ENCODE assay signal across 1 cellular context in the genomic region with DNA sequence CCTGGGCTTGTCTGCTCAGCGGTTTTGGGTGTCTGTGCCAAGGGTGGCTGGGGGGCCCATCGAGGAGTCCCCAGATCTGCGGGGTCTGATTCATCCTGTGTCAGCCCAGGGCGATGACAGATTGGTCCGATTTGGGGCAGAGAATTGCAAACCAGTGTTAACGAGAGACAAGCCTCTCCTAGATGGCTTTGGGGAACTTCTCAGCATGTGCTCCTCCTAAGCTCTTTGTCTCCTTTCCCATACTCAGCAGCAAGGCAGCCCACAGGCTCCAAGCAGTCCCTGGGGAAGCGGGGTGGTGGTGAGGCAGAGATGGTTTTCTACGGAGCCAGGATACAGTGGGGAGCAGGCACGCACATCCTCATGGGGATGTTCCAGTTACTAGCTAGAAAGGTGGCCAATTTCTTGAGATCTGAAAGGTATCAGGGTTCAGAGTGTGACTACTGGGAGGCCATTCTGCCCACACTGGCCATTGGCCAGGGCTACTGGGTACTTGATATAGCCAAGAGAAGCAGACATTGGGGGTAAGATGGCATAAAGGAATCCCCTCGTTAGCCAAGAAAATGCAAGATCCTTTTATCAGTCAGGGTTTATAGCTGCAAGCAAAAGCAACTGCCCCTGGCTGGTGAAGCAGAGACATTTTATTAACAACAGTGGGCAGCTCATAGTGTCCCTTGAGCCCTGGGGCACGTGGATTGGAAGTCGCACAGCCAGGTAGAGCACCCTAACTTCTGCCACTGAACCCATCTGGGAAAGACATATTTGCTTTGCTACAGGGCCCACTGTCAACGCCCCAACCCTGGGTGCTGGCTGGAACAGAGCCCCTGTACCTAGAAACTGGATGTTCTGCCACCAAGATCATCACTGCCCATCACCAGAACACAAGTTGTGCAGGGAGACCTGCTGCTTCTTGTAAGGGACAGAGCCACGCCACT.
TF ChIP-seq lines count a peak whose summit lies in the region.

No MANE protein-coding gene starts in this region.

TF ChIP-seq in IMR-90, 13 proteins besides CTCF, POLR2A, EP300 and RAD21:
- TF ChIP-seq, protein P1, sequence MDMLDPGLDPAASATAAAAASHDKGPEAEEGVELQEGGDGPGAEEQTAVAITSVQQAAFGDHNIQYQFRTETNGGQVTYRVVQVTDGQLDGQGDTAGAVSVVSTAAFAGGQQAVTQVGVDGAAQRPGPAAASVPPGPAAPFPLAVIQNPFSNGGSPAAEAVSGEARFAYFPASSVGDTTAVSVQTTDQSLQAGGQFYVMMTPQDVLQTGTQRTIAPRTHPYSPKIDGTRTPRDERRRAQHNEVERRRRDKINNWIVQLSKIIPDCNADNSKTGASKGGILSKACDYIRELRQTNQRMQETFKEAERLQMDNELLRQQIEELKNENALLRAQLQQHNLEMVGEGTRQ (IDR thresholded peaks at IDR 0.05; ENCODE audit: low read depth, low read length) = no peak
